Comparison of ENCODE assay signal across 1 cellular context in genomic region chr3:32877598-32877997, GRCh38.
TF ChIP-seq lines count a peak whose summit lies in the region.

No MANE protein-coding gene starts in this region.

TF ChIP-seq in HepG2, 621 proteins besides CTCF, POLR2A, EP300 and RAD21:
- TF ChIP-seq RBM22 (optimal IDR thresholded peaks at IDR 0.05; ENCODE audit: low read length): peak; percentile 93
- TF ChIP-seq, protein P1, sequence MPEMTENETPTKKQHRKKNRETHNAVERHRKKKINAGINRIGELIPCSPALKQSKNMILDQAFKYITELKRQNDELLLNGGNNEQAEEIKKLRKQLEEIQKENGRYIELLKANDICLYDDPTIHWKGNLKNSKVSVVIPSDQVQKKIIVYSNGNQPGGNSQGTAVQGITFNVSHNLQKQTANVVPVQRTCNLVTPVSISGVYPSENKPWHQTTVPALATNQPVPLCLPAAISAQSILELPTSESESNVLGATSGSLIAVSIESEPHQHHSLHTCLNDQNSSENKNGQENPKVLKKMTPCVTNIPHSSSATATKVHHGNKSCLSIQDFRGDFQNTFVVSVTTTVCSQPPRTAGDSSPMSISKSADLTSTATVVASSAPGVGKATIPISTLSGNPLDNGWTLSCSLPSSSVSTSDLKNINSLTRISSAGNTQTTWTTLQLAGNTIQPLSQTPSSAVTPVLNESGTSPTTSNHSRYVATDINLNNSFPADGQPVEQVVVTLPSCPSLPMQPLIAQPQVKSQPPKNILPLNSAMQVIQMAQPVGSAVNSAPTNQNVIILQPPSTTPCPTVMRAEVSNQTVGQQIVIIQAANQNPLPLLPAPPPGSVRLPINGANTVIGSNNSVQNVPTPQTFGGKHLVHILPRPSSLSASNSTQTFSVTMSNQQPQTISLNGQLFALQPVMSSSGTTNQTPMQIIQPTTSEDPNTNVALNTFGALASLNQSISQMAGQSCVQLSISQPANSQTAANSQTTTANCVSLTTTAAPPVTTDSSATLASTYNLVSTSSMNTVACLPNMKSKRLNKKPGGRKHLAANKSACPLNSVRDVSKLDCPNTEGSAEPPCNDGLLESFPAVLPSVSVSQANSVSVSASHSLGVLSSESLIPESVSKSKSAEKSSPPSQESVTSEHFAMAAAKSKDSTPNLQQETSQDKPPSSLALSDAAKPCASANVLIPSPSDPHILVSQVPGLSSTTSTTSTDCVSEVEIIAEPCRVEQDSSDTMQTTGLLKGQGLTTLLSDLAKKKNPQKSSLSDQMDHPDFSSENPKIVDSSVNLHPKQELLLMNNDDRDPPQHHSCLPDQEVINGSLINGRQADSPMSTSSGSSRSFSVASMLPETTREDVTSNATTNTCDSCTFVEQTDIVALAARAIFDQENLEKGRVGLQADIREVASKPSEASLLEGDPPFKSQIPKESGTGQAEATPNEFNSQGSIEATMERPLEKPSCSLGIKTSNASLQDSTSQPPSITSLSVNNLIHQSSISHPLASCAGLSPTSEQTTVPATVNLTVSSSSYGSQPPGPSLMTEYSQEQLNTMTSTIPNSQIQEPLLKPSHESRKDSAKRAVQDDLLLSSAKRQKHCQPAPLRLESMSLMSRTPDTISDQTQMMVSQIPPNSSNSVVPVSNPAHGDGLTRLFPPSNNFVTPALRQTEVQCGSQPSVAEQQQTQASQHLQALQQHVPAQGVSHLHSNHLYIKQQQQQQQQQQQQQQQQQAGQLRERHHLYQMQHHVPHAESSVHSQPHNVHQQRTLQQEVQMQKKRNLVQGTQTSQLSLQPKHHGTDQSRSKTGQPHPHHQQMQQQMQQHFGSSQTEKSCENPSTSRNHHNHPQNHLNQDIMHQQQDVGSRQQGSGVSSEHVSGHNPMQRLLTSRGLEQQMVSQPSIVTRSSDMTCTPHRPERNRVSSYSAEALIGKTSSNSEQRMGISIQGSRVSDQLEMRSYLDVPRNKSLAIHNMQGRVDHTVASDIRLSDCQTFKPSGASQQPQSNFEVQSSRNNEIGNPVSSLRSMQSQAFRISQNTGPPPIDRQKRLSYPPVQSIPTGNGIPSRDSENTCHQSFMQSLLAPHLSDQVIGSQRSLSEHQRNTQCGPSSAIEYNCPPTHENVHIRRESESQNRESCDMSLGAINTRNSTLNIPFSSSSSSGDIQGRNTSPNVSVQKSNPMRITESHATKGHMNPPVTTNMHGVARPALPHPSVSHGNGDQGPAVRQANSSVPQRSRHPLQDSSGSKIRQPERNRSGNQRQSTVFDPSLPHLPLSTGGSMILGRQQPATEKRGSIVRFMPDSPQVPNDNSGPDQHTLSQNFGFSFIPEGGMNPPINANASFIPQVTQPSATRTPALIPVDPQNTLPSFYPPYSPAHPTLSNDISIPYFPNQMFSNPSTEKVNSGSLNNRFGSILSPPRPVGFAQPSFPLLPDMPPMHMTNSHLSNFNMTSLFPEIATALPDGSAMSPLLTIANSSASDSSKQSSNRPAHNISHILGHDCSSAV (CRISPR knock-in tag; IDR thresholded peaks at IDR 0.05; ENCODE audit: borderline replicate concordance): no peak
